In the genomic region with DNA sequence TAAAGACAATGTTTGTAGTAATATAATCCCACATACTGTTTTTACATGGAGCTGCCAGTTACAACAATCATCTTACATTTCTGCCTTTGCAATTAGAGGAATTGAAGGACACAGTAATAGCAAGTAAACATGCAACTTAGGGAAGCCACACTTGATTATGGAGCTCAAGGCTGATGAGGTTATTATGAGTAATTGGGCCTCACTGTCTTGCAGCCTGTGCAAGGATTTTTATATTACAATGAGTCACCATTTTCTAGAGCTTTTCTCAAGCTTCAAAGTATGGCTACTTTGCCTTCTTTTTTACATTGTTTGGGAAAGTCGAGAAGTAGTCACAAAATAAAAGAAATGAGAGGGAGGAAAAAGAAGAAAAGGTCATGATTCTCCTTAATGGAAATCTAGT, we compare ENCODE assay signal across 20 cellular contexts.
A peak's percentile ranks its signal among the peaks of the same experiment; 100 is the strongest.
DNase-seq lines count a peak whose midpoint lies in the region; ATAC-seq, FAIRE-seq and TF ChIP-seq lines count a peak whose summit lies in the region.
"Had no signal": no experiment of that assay in that cellular context is flagged by ENCODE, and none has a peak within 500 bp of the region (broad histone marks: within the 10 kb centered on the region; RNA-seq: fewer than 3 reads in every experiment).

No MANE protein-coding gene starts in this region.

- dilution Hi-C loops in endothelial cell of umbilical vein (cut with MboI; ENCODE audit: extremely low pct_ligation_motif_present, low sequenced_read_pairs): no loop called here

- H3K4me1 Mint-ChIP-seq in progenitor cell of endocrine pancreas (ENCODE audit: low read depth): peaks cover 9% of the 10 kb centered on the region
- H3K4me1 Mint-ChIP-seq: CD14-positive monocyte had no signal

- H3K9me3 ChIP-seq in PC-3 (ENCODE audit: low read length) (no peaks in the 10 kb centered on the region), endothelial cell of umbilical vein (replicated peaks; ENCODE audit: control insufficient read depth, insufficient read depth, low read length) (no peaks in the 10 kb centered on the region), tibial artery (no peaks in the 10 kb centered on the region)
- H3K9me3 ChIP-seq: ascending aorta, neutrophil, testis had no signal

- H3F3A ChIP-seq in PC-3 (ENCODE audit: low read length, unreplicated experiment): peaks cover 4% of the 10 kb centered on the region

- no peaks in the 10 kb centered on the region for H3K27me3 Mint-ChIP-seq in progenitor cell of endocrine pancreas

- no peak overlapping the region for H3K4me3 Mint-ChIP-seq in progenitor cell of endocrine pancreas (ENCODE audit: low read depth)
- H3K4me3 Mint-ChIP-seq: activated CD8-positive, alpha-beta T cell treated with anti-CD3 and anti-CD28 coated beads, Interleukin-2, amount 10 ng/mL, durations not matched to agents 7 days and 5 days; CD14-positive monocyte had no signal

- POLR2A ChIA-PET in PC-3 (lab: Charles Lee; ENCODE audit: unreplicated experiment) (no interaction called here), endothelial cell of umbilical vein (lab: Charles Lee) (no interaction called here)

- BruUV-seq in PC-3 (replicated peaks; lab: Mats Ljungman, UMichigan) (no TSS peak), endothelial cell of umbilical vein (replicated peaks; lab: Mats Ljungman, UMichigan) (no TSS peak)

- H3K79me2 ChIP-seq in PC-3 (ENCODE audit: low read length) (no peaks in the 10 kb centered on the region), endothelial cell of umbilical vein (ENCODE audit: control insufficient read depth, insufficient read depth, low read length) (no peaks in the 10 kb centered on the region)

- H3K9ac ChIP-seq in PC-3 (ENCODE audit: low read length) (peak overlapping the region; percentile 45), endothelial cell of umbilical vein (replicated peaks; ENCODE audit: extremely low read depth, insufficient read depth, low read length) (no peak overlapping the region)

- no peaks in the 10 kb centered on the region for H3K9me2 ChIP-seq in PC-3 (replicated peaks; ENCODE audit: low read length)

- CTCF ChIA-PET in PC-3 (lab: Charles Lee): no interaction called here
- CTCF ChIA-PET in endothelial cell of umbilical vein (lab: Charles Lee): no interaction called here

- H3K4me2 ChIP-seq in PC-3 (ENCODE audit: low read length): peak overlapping the region; percentile 55
- no peak overlapping the region for H3K4me2 ChIP-seq in endothelial cell of umbilical vein (ENCODE audit: insufficient read depth, low read length)

- peak overlapping the region; percentile 89 for H3K27ac ChIP-seq in PC-3 (ENCODE audit: low read length)
- H3K27ac ChIP-seq in endothelial cell of umbilical vein (ENCODE audit: insufficient read depth, low read depth, low read length): no peak overlapping the region
- no peak overlapping the region for H3K27ac ChIP-seq in tibial artery
- H3K27ac ChIP-seq: ascending aorta, dorsolateral prefrontal cortex, neutrophil, testis had no signal

- no peaks in the 10 kb centered on the region for H3K9me3 Mint-ChIP-seq in progenitor cell of endocrine pancreas (ENCODE audit: low read depth)

- H3K27ac Mint-ChIP-seq in progenitor cell of endocrine pancreas: no peak overlapping the region
- H3K27ac Mint-ChIP-seq: activated CD8-positive, alpha-beta T cell treated with anti-CD3 and anti-CD28 coated beads, Interleukin-2, amount 10 ng/mL, durations not matched to agents 7 days and 5 days; CD14-positive monocyte had no signal

- peaks cover 50% of the 10 kb centered on the region for H3K36me3 Mint-ChIP-seq in progenitor cell of endocrine pancreas (ENCODE audit: insufficient read depth)
- H3K36me3 Mint-ChIP-seq: CD14-positive monocyte had no signal

- H2AFZ ChIP-seq in PC-3 (ENCODE audit: low read length) (peak overlapping the region; percentile 70; the same call in 1 of the 2 replicates), endothelial cell of umbilical vein (ENCODE audit: low read depth, low read length) (no peak overlapping the region)

- ATAC-seq in PC-3 (peak; percentile 96), HG03521 (IDR thresholded peaks at IDR 0.05; ENCODE audit: unreplicated experiment) (no peak)
- ATAC-seq: activated CD8-positive, alpha-beta T cell treated with anti-CD3 and anti-CD28 coated beads, Interleukin-2, amount 10 ng/mL, durations not matched to agents 7 days and 5 days had no signal

- H3K9me1 ChIP-seq in endothelial cell of umbilical vein (replicated peaks; ENCODE audit: control insufficient read depth, extremely low read depth, insufficient read depth, low read length): no peaks in the 10 kb centered on the region

- TF ChIP-seq CTCF in PC-3 (conservative IDR thresholded peaks at IDR 0.05; ENCODE audit: low read depth, low read length) (no peak), endothelial cell of umbilical vein (IDR thresholded peaks at IDR 0.05; ENCODE audit: extremely low read depth in 1 of 2, insufficient read depth in 1 of 2, low read depth in 1 of 2, low read length in 2 of 2) (no peak), progenitor cell of endocrine pancreas (IDR thresholded peaks at IDR 0.05; ENCODE audit: unreplicated experiment) (no peak), tibial artery (IDR thresholded peaks at IDR 0.05) (no peak)

- DNase-seq in EL (peak; percentile 77), PC-3 (peak; percentile 78), endothelial cell of umbilical vein (ENCODE audit: low read depth, low spot score) (no peak), myocyte (ENCODE audit: low read depth) (peak; percentile 51), progenitor cell of endocrine pancreas (ENCODE audit: low spot score, unreplicated experiment) (no peak), NCI-H1930 (lab: John Stamatoyannopoulos, UW) (no peak), tibial artery (no peak)
- DNase-seq: activated CD8-positive, alpha-beta T cell treated with anti-CD3 and anti-CD28 coated beads, Interleukin-2, amount 10 ng/mL, durations not matched to agents 7 days and 5 days; activated gamma-delta T cell treated with Interleukin-2 at 50 U/mL for 16 hours; dorsolateral prefrontal cortex; midbrain; NCI-H187 treated with DMSO at 0.1 percent for 48 hours; NCI-H524 treated with DMSO at 0.1 percent for 48 hours; stimulated activated CD4-positive, alpha-beta T cell treated with anti-CD3 and anti-CD28 coated beads, Interleukin-4, amount 100 ng/mL, for 4 hours; SW 1271; testis had no signal

- H3K36me3 ChIP-seq in PC-3 (ENCODE audit: low read depth, low read length): no peaks in the 10 kb centered on the region
- H3K36me3 ChIP-seq in endothelial cell of umbilical vein (ENCODE audit: control insufficient read depth in 2 of 2, extremely low read depth in 1 of 2, insufficient read depth in 2 of 2, low read length in 2 of 2): no peaks in the 10 kb centered on the region
- peaks cover 0 to 8% (median 0%) of the 10 kb centered on the region in 3 donors for H3K36me3 ChIP-seq in tibial artery
- H3K36me3 ChIP-seq: ascending aorta, neutrophil had no signal

- intact Hi-C loops in PC-3 (cut with micrococcal nuclease) (loop anchor here (1.0 kb wide), 1 partner anchor 35 kb away; no protein-coding TSS in a partner anchor), endothelial cell of umbilical vein (cut with micrococcal nuclease) (no loop called here), tibial artery (cut with DNase I; ENCODE audit: low total_unique reads) (no loop called here)

- FAIRE-seq in endothelial cell of umbilical vein (lab: Jason Lieb, UNC): no peak

- H3K4me3 ChIP-seq in PC-3 (ENCODE audit: low read length) (no peak overlapping the region), endothelial cell of umbilical vein (replicated peaks in 1 of 3; ENCODE audit: insufficient read depth in 1 of 3, low read depth in 1 of 3, low read length in 3 of 3) (no peak overlapping the region), tibial artery (no peak overlapping the region)
- H3K4me3 ChIP-seq: ascending aorta, dorsolateral prefrontal cortex, testis had no signal

- no peak for TF ChIP-seq POLR2A in endothelial cell of umbilical vein (IDR thresholded peaks at IDR 0.05; ENCODE audit: low read depth, low read length)

- H3K4me1 ChIP-seq in PC-3 (ENCODE audit: insufficient read depth, low read length) (peaks cover 26% of the 10 kb centered on the region), endothelial cell of umbilical vein (ENCODE audit: control insufficient read depth, extremely low read depth, insufficient read depth, low read length) (no peaks in the 10 kb centered on the region), tibial artery (no peaks in the 10 kb centered on the region)

- H4K20me1 ChIP-seq in PC-3 (ENCODE audit: low read length) (no peaks in the 10 kb centered on the region), endothelial cell of umbilical vein (replicated peaks; ENCODE audit: control insufficient read depth, extremely low read depth, insufficient read depth, low read length) (no peaks in the 10 kb centered on the region)

- H3K27me3 ChIP-seq in PC-3 (ENCODE audit: low read length): no peaks in the 10 kb centered on the region
- no peaks in the 10 kb centered on the region for H3K27me3 ChIP-seq in endothelial cell of umbilical vein (ENCODE audit: control insufficient read depth in 2 of 2, insufficient read depth in 2 of 2, low read length in 2 of 2)
- H3K27me3 ChIP-seq in tibial artery: no peaks in the 10 kb centered on the region
- H3K27me3 ChIP-seq: ascending aorta, dorsolateral prefrontal cortex, neutrophil, testis had no signal

TF ChIP-seq in endothelial cell of umbilical vein, 7 proteins besides CTCF, POLR2A, EP300 and RAD21:
- no peak for TF ChIP-seq EZH2 (IDR thresholded peaks at IDR 0.05; ENCODE audit: borderline replicate concordance, low read depth, low read length, severe bottlenecking)
- TF ChIP-seq JUN (IDR thresholded peaks at IDR 0.05; ENCODE audit: borderline replicate concordance, insufficient read depth, insufficient read length, low read depth): peak; percentile 11
- no peak for TF ChIP-seq GATA2 (IDR thresholded peaks at IDR 0.05; ENCODE audit: insufficient read depth, insufficient read length, low read depth, low read length)
- no peak for TF ChIP-seq FOS (IDR thresholded peaks at IDR 0.05; ENCODE audit: borderline replicate concordance, insufficient read depth, low read length)

Comparison
In these comparisons a context has a peak if more than half of its experiments do, and no peak if none do; other contexts are left out.
1. DNase-seq: peak in EL (single experiment), PC-3 (single experiment) and myocyte (single experiment); none in endothelial cell of umbilical vein (single experiment), progenitor cell of endocrine pancreas (single experiment), NCI-H1930 (0 of 2) and tibial artery (0 of 2).